Comparison of ENCODE assay signal across 33 cellular contexts in the genomic region with DNA sequence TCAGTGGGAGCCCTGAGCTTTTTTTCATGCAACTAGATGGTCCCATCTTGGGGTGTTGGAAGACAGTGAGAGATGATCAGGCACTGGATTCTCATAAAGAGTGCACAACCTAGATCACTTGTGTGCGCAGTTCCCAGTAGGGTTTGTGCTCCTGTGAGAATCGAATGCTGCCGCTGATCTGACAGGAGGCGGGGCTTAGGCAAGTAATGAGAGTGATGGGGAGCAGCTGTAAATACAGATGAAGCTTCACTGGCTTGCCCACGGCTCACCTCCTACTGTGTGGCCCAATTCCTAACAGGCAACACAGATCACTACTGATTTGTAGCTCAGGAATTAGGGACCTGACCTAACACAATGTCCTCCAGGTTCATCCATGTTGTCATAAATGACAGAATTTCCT.
"Had no signal": no experiment of that assay in that cellular context is flagged by ENCODE, and none has a peak within 500 bp of the region (broad histone marks: within the 10 kb centered on the region; RNA-seq: fewer than 3 reads in every experiment).

No MANE protein-coding gene starts in this region.

- H3K27me3 ChIP-seq: adrenal gland, body of pancreas, brain microvascular endothelial cell, breast epithelium, cardiac muscle cell had no signal

- H3K9me3 ChIP-seq: adrenal gland, body of pancreas, breast epithelium had no signal

- H3K27ac ChIP-seq: adrenal gland, body of pancreas, brain microvascular endothelial cell, breast epithelium, cardiac muscle cell, VCaP had no signal

- ATAC-seq: activated CD8-positive, alpha-beta T cell treated with anti-CD3 and anti-CD28 coated beads for 36 hours; activated naive CD4-positive, alpha-beta T cell treated with anti-CD3 and anti-CD28 coated beads, Interleukin-2, amount 50 U/mL, for 72 hours; activated T-cell treated with anti-CD3 and anti-CD28 coated beads, Interleukin-2, amount 50 U/mL, for 4 hours; activated T-cell treated with anti-CD3 and anti-CD28 coated beads, Interleukin-2, amount 50 U/mL, for 72 hours; activated T-helper 17 cell treated with anti-CD3 and anti-CD28 coated beads, Interleukin-2, amount 50 U/mL, for 72 hours; body of pancreas had no signal

- H3K4me1 ChIP-seq: adrenal gland, body of pancreas, breast epithelium had no signal

- H3K4me3 ChIP-seq: adrenal gland, body of pancreas, breast epithelium, cardiac muscle cell had no signal

- DNase-seq: activated B cell treated with CpG ODN at 0.5 μM for 24 hours; activated CD4-positive, alpha-beta memory T cell treated with anti-CD3 and anti-CD28 coated beads for 36 hours; activated CD4-positive, alpha-beta T cell treated with anti-CD3 and anti-CD28 coated beads for 4 hours; activated CD4-positive, alpha-beta T cell treated with anti-CD3 and anti-CD28 coated beads, Interleukin-2, amount 10 ng/mL, durations not matched to agents 24 days and 14 days; activated CD4-positive, alpha-beta T cell treated with anti-CD3 and anti-CD28 coated beads, Interleukin-2, amount 50 U/mL, for 1 hour; activated CD4-positive, alpha-beta T cell treated with anti-CD3 and anti-CD28 coated beads, Interleukin-2, amount 50 U/mL, for 4 hours; activated CD4-positive, CD25-positive, alpha-beta regulatory T cell treated with anti-CD3 and anti-CD28 coated beads, Interleukin-2, amount 50 U/mL, for 72 hours; activated CD8-positive, alpha-beta memory T cell treated with anti-CD3 and anti-CD28 coated beads, Interleukin-2, amount 50 U/mL, for 4 hours; activated CD8-positive, alpha-beta T cell treated with anti-CD3 and anti-CD28 coated beads for 36 hours; activated effector memory CD4-positive, alpha-beta T cell treated with anti-CD3 and anti-CD28 coated beads, Interleukin-2, amount 50 U/mL, for 16 hours; activated gamma-delta T cell treated with Interleukin-2 at 50 U/mL for 16 hours; activated naive CD4-positive, alpha-beta T cell; activated naive CD4-positive, alpha-beta T cell treated with anti-CD3 and anti-CD28 coated beads for 36 hours; activated naive CD4-positive, alpha-beta T cell treated with anti-CD3 and anti-CD28 coated beads, Interleukin-2, amount 50 U/mL, for 16 hours; activated naive CD8-positive, alpha-beta T cell treated with anti-CD3 and anti-CD28 coated beads for 36 hours; activated T-cell treated with anti-CD3 and anti-CD28 coated beads for 4 hours; activated T-cell treated with anti-CD3 and anti-CD28 coated beads, Interleukin-2, amount 50 U/mL, for 1 hour; activated T-cell treated with anti-CD3 and anti-CD28 coated beads, Interleukin-2, amount 50 U/mL, for 4 hours; activated T-cell treated with anti-CD3 and anti-CD28 coated beads, Interleukin-2, amount 50 U/mL, for 72 hours; amniotic stem cell; aorta; body of pancreas; brain microvascular endothelial cell; central memory CD4-positive, alpha-beta T cell; T-helper 1 cell; T-helper 2 cell; T-helper 9 cell had no signal

- H3K36me3 ChIP-seq: adrenal gland, brain microvascular endothelial cell, breast epithelium, cardiac muscle cell had no signal
